Comparison of ENCODE assay signal across 8 cellular contexts in genomic region chr9:124617477-124618141, GRCh38.
DNase-seq lines count a peak whose midpoint lies in the region; ATAC-seq lines count a peak whose summit lies in the region.

No MANE protein-coding gene starts in this region.

- no peak overlapping the region for H3K27ac ChIP-seq in naive thymus-derived CD4-positive, alpha-beta T cell (ENCODE audit: low read depth, low read length)

- no peaks in the 10 kb centered on the region for H3K9me3 ChIP-seq in NT2/D1 (ENCODE audit: insufficient read depth, low read length)
- H3K9me3 ChIP-seq in naive thymus-derived CD4-positive, alpha-beta T cell (ENCODE audit: control insufficient read depth in 2 of 3, low read length in 3 of 3) = no peaks in the 10 kb centered on the region

- no peak overlapping the region for H3K4me3 ChIP-seq in NT2/D1 (ENCODE audit: insufficient read length, low read depth)
- H3K4me3 ChIP-seq in naive thymus-derived CD4-positive, alpha-beta T cell (ENCODE audit: low read length) = no peak overlapping the region

- no peak overlapping the region for H3K27ac Mint-ChIP-seq in naive thymus-derived CD4-positive, alpha-beta T cell
- H3K27ac Mint-ChIP-seq in stimulated activated effector memory CD8-positive, alpha-beta T cell treated with anti-CD3 and anti-CD28 coated beads, Interleukin-12 subunit alpha, Interleukin-12 subunit beta, amount 100 ng/mL, for 72 hours = no peak overlapping the region

- no peaks in the 10 kb centered on the region for H3K27me3 ChIP-seq in NT2/D1 (ENCODE audit: insufficient read depth, insufficient read length)
- no peaks in the 10 kb centered on the region for H3K27me3 ChIP-seq in naive thymus-derived CD4-positive, alpha-beta T cell (ENCODE audit: control insufficient read depth in 2 of 2, insufficient read depth in 2 of 2, low read length in 2 of 2)

- H3K4me1 ChIP-seq in NT2/D1 (ENCODE audit: insufficient read depth, insufficient read length) = no peaks in the 10 kb centered on the region
- no peaks in the 10 kb centered on the region for H3K4me1 ChIP-seq in naive thymus-derived CD4-positive, alpha-beta T cell (ENCODE audit: control insufficient read depth in 2 of 2, insufficient read depth in 2 of 2, low read length in 2 of 2)

- no peak overlapping the region for H3K9ac ChIP-seq in NT2/D1 (ENCODE audit: insufficient read length, low read depth)

- CTCF ChIA-PET in naive thymus-derived CD4-positive, alpha-beta T cell (lab: Charles Lee) = interaction anchor here (0.6 to 7.8 kb wide), 18 partner anchors 9 to 256 kb away, joined by 3 to 78 read pairs (median 3); partner anchors contain the start of gene WDR38

- no peak overlapping the region for H3K4me3 Mint-ChIP-seq in naive thymus-derived CD4-positive, alpha-beta T cell
- H3K4me3 Mint-ChIP-seq in stimulated activated effector memory CD8-positive, alpha-beta T cell treated with anti-CD3 and anti-CD28 coated beads, Interleukin-12 subunit alpha, Interleukin-12 subunit beta, amount 100 ng/mL, for 72 hours = no peak overlapping the region

- H3K9me3 Mint-ChIP-seq in naive thymus-derived CD4-positive, alpha-beta T cell = peaks cover 0 to 3% (median 0%) of the 10 kb centered on the region in 11 donors
- no peaks in the 10 kb centered on the region for H3K9me3 Mint-ChIP-seq in stimulated activated effector memory CD8-positive, alpha-beta T cell treated with anti-CD3 and anti-CD28 coated beads, Interleukin-12 subunit alpha, Interleukin-12 subunit beta, amount 100 ng/mL, for 72 hours

- H3K36me3 Mint-ChIP-seq in naive thymus-derived CD4-positive, alpha-beta T cell = no peaks in the 10 kb centered on the region
- no peaks in the 10 kb centered on the region for H3K36me3 Mint-ChIP-seq in stimulated activated effector memory CD8-positive, alpha-beta T cell treated with anti-CD3 and anti-CD28 coated beads, Interleukin-12 subunit alpha, Interleukin-12 subunit beta, amount 100 ng/mL, for 72 hours

- POLR2A ChIA-PET in naive thymus-derived CD4-positive, alpha-beta T cell (lab: Charles Lee) = interaction anchor here (0.5 kb wide), 1 partner anchor 35 kb away, joined by 3 read pairs; no protein-coding TSS in a partner anchor

- ATAC-seq in esophagus mucosa (peak; percentile 87), HG02852 (IDR thresholded peaks at IDR 0.05; ENCODE audit: unreplicated experiment) (no peak)
- peak; percentile 90 for ATAC-seq in naive thymus-derived CD4-positive, alpha-beta T cell
- ATAC-seq in stimulated activated effector memory CD8-positive, alpha-beta T cell treated with anti-CD3 and anti-CD28 coated beads, Interleukin-12 subunit alpha, Interleukin-12 subunit beta, amount 100 ng/mL, for 72 hours = peak; percentile 80

- H3K27me3 Mint-ChIP-seq in naive thymus-derived CD4-positive, alpha-beta T cell = peaks cover 5 to 22% (median 13%) of the 10 kb centered on the region in 5 donors

- no peaks in the 10 kb centered on the region for H3K36me3 ChIP-seq in NT2/D1 (ENCODE audit: insufficient read depth, insufficient read length, low read length)
- H3K36me3 ChIP-seq in naive thymus-derived CD4-positive, alpha-beta T cell (ENCODE audit: control insufficient read depth in 2 of 3, insufficient read depth in 3 of 3, low read length in 3 of 3) = no peaks in the 10 kb centered on the region

- DNase-seq in DMS79 (lab: John Stamatoyannopoulos, UW) = peak; percentile 24
- DNase-seq in HPDE6-E6E7 (ENCODE audit: extremely low spot score) = peak; percentile 79
- DNase-seq in NT2/D1 (ENCODE audit: low read depth, low spot score) = peak; percentile 68
- peak; percentile 68 for DNase-seq in activated T-cell treated with anti-CD3 and anti-CD28 coated beads for 1 hour (ENCODE audit: low read depth)
- DNase-seq in naive thymus-derived CD4-positive, alpha-beta T cell = peak; percentile 36 to 76 (median 66)
- DNase-seq in stimulated activated effector memory CD8-positive, alpha-beta T cell treated with anti-CD3 and anti-CD28 coated beads, Interleukin-12 subunit alpha, Interleukin-12 subunit beta, amount 100 ng/mL, for 72 hours (ENCODE audit: low spot score in 2 of 2) = peak; percentile 54 to 86

- intact Hi-C loops in naive thymus-derived CD4-positive, alpha-beta T cell (cut with micrococcal nuclease) = loop anchor here (1.0 to 10.0 kb wide), 7 partner anchors 41 to 757 kb away; partner anchors contain the start of gene WDR38 (in 2 of the 2)

- peaks cover 0 to 12% (median 0%) of the 10 kb centered on the region in 7 donors for H3K4me1 Mint-ChIP-seq in naive thymus-derived CD4-positive, alpha-beta T cell
- no peaks in the 10 kb centered on the region for H3K4me1 Mint-ChIP-seq in stimulated activated effector memory CD8-positive, alpha-beta T cell treated with anti-CD3 and anti-CD28 coated beads, Interleukin-12 subunit alpha, Interleukin-12 subunit beta, amount 100 ng/mL, for 72 hours

Comparison
In these comparisons a context has a peak if more than half of its experiments do, and no peak if none do; other contexts are left out.
1. DNase-seq: peak in every context shown above with its lines; median percentile 79 in HPDE6-E6E7; 70 in stimulated activated effector memory CD8-positive, alpha-beta T cell treated with anti-CD3 and anti-CD28 coated beads, Interleukin-12 subunit alpha, Interleukin-12 subunit beta, amount 100 ng/mL, for 72 hours; 68 in NT2/D1; 68 in activated T-cell treated with anti-CD3 and anti-CD28 coated beads for 1 hour; 66 in naive thymus-derived CD4-positive, alpha-beta T cell; 24 in DMS79.